15 cellular contexts compared by ENCODE assay signal in the genomic region with DNA sequence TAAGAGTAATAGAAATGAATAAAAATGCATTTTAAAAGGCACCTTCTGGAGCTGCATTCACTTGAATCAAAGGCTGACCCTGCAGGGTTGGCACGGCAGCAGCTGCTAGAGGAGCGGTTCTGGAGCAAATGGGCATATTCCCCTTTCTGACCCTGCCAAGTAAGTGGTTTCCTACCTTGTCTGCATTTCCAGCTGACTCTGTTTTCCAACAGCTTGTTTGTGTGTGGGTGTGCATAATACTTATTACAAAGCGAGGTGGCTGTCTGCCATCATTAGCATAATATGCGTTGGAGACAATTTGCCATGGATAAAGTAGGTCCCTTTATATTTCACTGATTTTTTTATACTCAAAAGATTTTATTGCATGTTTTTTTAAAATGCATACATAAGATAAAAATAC. TPM values are rescaled to one million over a fixed set of nuclear protein-coding genes. Genes with fewer than 3 reads are reported as not detected.
DNase-seq lines count a peak whose midpoint lies in the region; ATAC-seq and TF ChIP-seq lines count a peak whose summit lies in the region.
"Had no signal": no experiment of that assay in that cellular context is flagged by ENCODE, and none has a peak within 500 bp of the region (broad histone marks: within the 10 kb centered on the region; RNA-seq: fewer than 3 reads in every experiment).

No MANE protein-coding gene starts in this region.

- H2AK5ac ChIP-seq in mesendoderm (ENCODE audit: low read length) = no peak overlapping the region

- peak overlapping the region; percentile 61 for H3K27ac ChIP-seq in left ventricle myocardium inferior (replicated peaks)
- no peak overlapping the region for H3K27ac ChIP-seq in mesendoderm (ENCODE audit: low read depth, low read length)
- peak overlapping the region; percentile 57 to 58 for H3K27ac ChIP-seq in thoracic aorta
- H3K27ac ChIP-seq: SK-N-MC had no signal

- no peak overlapping the region for H3K56ac ChIP-seq in mesendoderm (ENCODE audit: low read length)

- no peak overlapping the region for H4K8ac ChIP-seq in mesendoderm (ENCODE audit: low read depth, low read length)

- DNase-seq in left ventricle myocardium inferior = no peak
- DNase-seq in Right ventricle myocardium superior = no peak
- DNase-seq in NCI-H2227 treated with DMSO at 0.1 percent for 48 hours (lab: John Stamatoyannopoulos, UW) = peak; percentile 64
- DNase-seq in mesendoderm = no peak
- no peak for DNase-seq in thoracic aorta (ENCODE audit: low spot score)
- DNase-seq in NCI-H1436 treated with DMSO at 0.1 percent for 48 hours (lab: John Stamatoyannopoulos, UW) = no peak
- no peak for DNase-seq in left colon
- DNase-seq in DMS79 treated with DMSO at 0.1 percent for 48 hours (lab: John Stamatoyannopoulos, UW) = no peak
- DNase-seq: H7, Kasumi-1, MM.1S, NCI-H1092 treated with DMSO at 0.1 percent for 48 hours, NCI-H1930, NCI-H2171 had no signal

- H3K9me3 ChIP-seq in left ventricle myocardium inferior (replicated peaks) (peaks cover 9% of the 10 kb centered on the region), thoracic aorta (no peaks in the 10 kb centered on the region)

- H3K23ac ChIP-seq in mesendoderm (ENCODE audit: low read length) = no peak overlapping the region

- H2BK120ac ChIP-seq in mesendoderm (ENCODE audit: low read depth, low read length) = no peak overlapping the region

- H3K4ac ChIP-seq in mesendoderm (ENCODE audit: low read depth, low read length) = no peak overlapping the region

- no CpG with 5 or more reads among the region's 4 CpGs for WGBS in mesendoderm (ENCODE audit: extremely low coverage, insufficient coverage, low lambda C conversion rate)

- H3K27me3 ChIP-seq in left ventricle myocardium inferior (ENCODE audit: low read depth) = no peaks in the 10 kb centered on the region
- no peaks in the 10 kb centered on the region for H3K27me3 ChIP-seq in mesendoderm (ENCODE audit: insufficient read depth, low read length, poor library complexity)
- H3K27me3 ChIP-seq in thoracic aorta (replicated peaks; ENCODE audit: insufficient read depth) = no peaks in the 10 kb centered on the region

- peaks cover 40% of the 10 kb centered on the region for H3K4me1 ChIP-seq in left ventricle myocardium inferior
- peaks cover 3% of the 10 kb centered on the region for H3K4me1 ChIP-seq in mesendoderm (ENCODE audit: control insufficient read depth, low read depth, low read length)
- H3K4me1 ChIP-seq in thoracic aorta (ENCODE audit: control insufficient read depth in 1 of 2, low read depth in 2 of 2) = peaks cover 11 to 51% of the 10 kb centered on the region in 2 donors

- H2BK5ac ChIP-seq in mesendoderm (ENCODE audit: low read length) = peak overlapping the region; percentile 17

- H3K18ac ChIP-seq in mesendoderm (ENCODE audit: low read length) = no peak overlapping the region

- H3K36me3 ChIP-seq in left ventricle myocardium inferior (no peaks in the 10 kb centered on the region), mesendoderm (ENCODE audit: control insufficient read depth, insufficient read depth, low read length) (no peaks in the 10 kb centered on the region), thoracic aorta (no peaks in the 10 kb centered on the region)

- H4K5ac ChIP-seq in mesendoderm (ENCODE audit: low read length) = no peak overlapping the region

- no peak overlapping the region for H3K9ac ChIP-seq in mesendoderm (ENCODE audit: low read length)

- no peak overlapping the region for H3K4me3 ChIP-seq in left ventricle myocardium inferior
- no peak overlapping the region for H3K4me3 ChIP-seq in mesendoderm (ENCODE audit: low read length)
- peak overlapping the region; percentile 48 for H3K4me3 ChIP-seq in thoracic aorta
- H3K4me3 ChIP-seq: SK-N-MC had no signal

- no peaks in the 10 kb centered on the region for H3K79me2 ChIP-seq in mesendoderm (ENCODE audit: control insufficient read depth, insufficient read depth, low read length)

- H3K4me2 ChIP-seq in mesendoderm (ENCODE audit: low read length) = no peak overlapping the region

- no peaks in the 10 kb centered on the region for H3K79me1 ChIP-seq in mesendoderm (ENCODE audit: low read length)

- H2BK15ac ChIP-seq in mesendoderm (replicated peaks; ENCODE audit: low read depth) = no peak overlapping the region

- TF ChIP-seq CTCF in left ventricle myocardium inferior (IDR thresholded peaks at IDR 0.05; ENCODE audit: borderline replicate concordance) = no peak
- no peak for TF ChIP-seq CTCF in thoracic aorta (IDR thresholded peaks at IDR 0.05)

- ATAC-seq in Right ventricle myocardium superior (ENCODE audit: poor library complexity) (no peak), thoracic aorta (ENCODE audit: insufficient number of reproducible peaks, low FRiP score, low read depth) (no peak), left colon (no peak)

- intact Hi-C loops in left ventricle myocardium inferior (cut with micrococcal nuclease) = no loop called here
- intact Hi-C loops in Right ventricle myocardium superior (cut with DNase I) = no loop called here
- intact Hi-C loops in left colon (cut with DNase I, micrococcal nuclease) = no loop called here

RNA-seq across cellular contexts. Expression of a gene that starts 21.3 kb away (rescaled TPM):
- total RNA-seq in left ventricle myocardium inferior (2,803 TPM), Right ventricle myocardium superior (3,113 TPM), thoracic aorta (10 to 100 TPM in 1 of 2 donors, 1 to 10 TPM in 1; 7.0 to 16.4 TPM), left colon (1 to 10 TPM; 1.7 to 3.4 TPM)
- polyA plus RNA-seq in mesendoderm (2013, experiment 1 of 2) = 0.11 TPM
- 0.24 TPM for polyA plus RNA-seq in mesendoderm (2013, experiment 2 of 2)

Comparison
In these comparisons a context has a peak if more than half of its experiments do, and no peak if none do; other contexts are left out.
1. RNA of a gene that starts 21.3 kb away (total RNA-seq): 3,113 TPM in Right ventricle myocardium superior (single experiment) and 2,803 TPM in left ventricle myocardium inferior (single experiment); 7.0 to 16.4 TPM in thoracic aorta and 1.7 to 3.4 TPM in left colon; every median in the first group is over 100 times any median in the second.